Comparison of ENCODE assay signal across 10 cellular contexts in the genomic region with DNA sequence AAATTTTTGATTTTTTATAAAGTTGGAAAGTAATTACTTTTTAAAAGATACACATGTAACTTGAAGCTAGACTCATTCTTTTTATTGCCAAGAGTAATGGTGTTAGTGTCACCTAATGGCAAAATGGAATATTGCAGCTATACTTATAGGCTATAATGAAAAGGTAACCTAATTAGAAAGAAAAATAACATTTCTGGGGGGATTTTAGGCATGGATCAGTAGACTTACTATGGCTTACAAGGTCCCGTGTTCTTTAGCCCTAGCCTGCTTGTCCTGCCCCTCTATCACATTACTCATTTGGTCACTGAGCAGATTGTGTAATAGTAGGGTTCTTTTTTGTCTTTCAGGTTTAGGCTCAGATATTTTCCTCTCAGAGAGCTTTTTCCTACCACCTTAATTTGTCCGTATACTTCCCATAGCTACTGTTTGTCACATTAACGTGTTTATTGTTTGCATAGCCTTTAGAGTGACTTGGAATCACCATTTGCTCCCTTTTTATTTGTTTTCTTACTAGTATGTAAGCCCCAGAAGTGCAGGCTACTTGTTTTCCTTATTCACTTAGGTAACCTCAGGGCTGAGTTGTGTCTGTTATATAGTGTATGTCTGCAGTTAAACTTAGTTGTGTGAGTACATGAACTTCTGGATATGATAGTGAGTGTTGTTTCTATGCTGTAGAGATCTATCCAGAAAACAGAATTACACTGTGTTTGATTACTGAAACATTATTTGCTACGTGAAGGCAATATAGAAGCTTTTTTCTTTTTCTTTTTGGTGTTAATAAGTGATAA. TPM values are rescaled to one million over a fixed set of nuclear protein-coding genes. Genes with fewer than 3 reads are reported as not detected.
DNase-seq lines count a peak whose midpoint lies in the region; ATAC-seq and TF ChIP-seq lines count a peak whose summit lies in the region.
"Had no signal": no experiment of that assay in that cellular context is flagged by ENCODE, and none has a peak within 500 bp of the region (broad histone marks: within the 10 kb centered on the region; RNA-seq: fewer than 3 reads in every experiment).

No MANE protein-coding gene starts in this region.

- POLR2A ChIA-PET in HEK293T (lab: Yijun Ruan, JAX) = no interaction called here
- POLR2A ChIA-PET in activated CD4-positive, alpha-beta memory T cell treated with anti-CD3 and anti-CD28 coated beads, Interleukin-2, amount 10 ng/mL, durations not matched to agents 7 days and 5 days (lab: Charles Lee) = interaction anchor here (0.8 kb wide), 1 partner anchor 350 kb away, joined by 3 read pairs; a partner anchor contains a TSS

- no peaks in the 10 kb centered on the region for H3K9me3 ChIP-seq in lung (ENCODE audit: control insufficient read depth in 2 of 2, insufficient read depth in 1 of 2, low read length in 1 of 2)

- H3K4me1 ChIP-seq in lung (ENCODE audit: control insufficient read depth in 2 of 2, insufficient read depth in 2 of 2, low read length in 2 of 2) = peaks cover 0 to 2% of the 10 kb centered on the region in 2 donors

- H3K4me3 ChIP-seq in lung = no peak overlapping the region

- H3K9me3 Mint-ChIP-seq in activated CD4-positive, alpha-beta memory T cell treated with anti-CD3 and anti-CD28 coated beads, Interleukin-2, amount 10 ng/mL, durations not matched to agents 7 days and 5 days = peaks cover 9% of the 10 kb centered on the region
- H3K9me3 Mint-ChIP-seq: CD8-positive, alpha-beta memory T cell had no signal

- ATAC-seq in lung (ENCODE audit: insufficient read depth, low FRiP score) = no peak
- ATAC-seq in HG02759 (IDR thresholded peaks at IDR 0.05; ENCODE audit: unreplicated experiment) = no peak

- H3K27me3 Mint-ChIP-seq in activated CD4-positive, alpha-beta memory T cell treated with anti-CD3 and anti-CD28 coated beads, Interleukin-2, amount 10 ng/mL, durations not matched to agents 7 days and 5 days = no peaks in the 10 kb centered on the region
- H3K27me3 Mint-ChIP-seq: activated naive CD8-positive, alpha-beta T cell; CD8-positive, alpha-beta memory T cell had no signal

- no peak overlapping the region for H3K4me3 Mint-ChIP-seq in activated CD4-positive, alpha-beta memory T cell treated with anti-CD3 and anti-CD28 coated beads, Interleukin-2, amount 10 ng/mL, durations not matched to agents 7 days and 5 days
- H3K4me3 Mint-ChIP-seq: activated naive CD8-positive, alpha-beta T cell; CD8-positive, alpha-beta memory T cell had no signal

- WGBS in lung, 2 donors = 44 to 53% methylated on average over 4 of the region's 4 CpGs

- H3K27ac ChIP-seq in lung (ENCODE audit: low read depth in 1 of 2, low read length in 1 of 2) = no peak overlapping the region

- CTCF ChIA-PET in HEK293T (lab: Yijun Ruan, JAX) = interaction anchor here (0.6 to 1.2 kb wide), 9 partner anchors 13 to 404 kb away, joined by 3 to 5 read pairs (median 4); no protein-coding TSS in a partner anchor
- CTCF ChIA-PET in activated CD4-positive, alpha-beta memory T cell treated with anti-CD3 and anti-CD28 coated beads, Interleukin-2, amount 10 ng/mL, durations not matched to agents 7 days and 5 days (lab: Charles Lee) = interaction anchor here (0.8 to 2.7 kb wide), 24 partner anchors 12 to 797 kb away, joined by 3 to 17 read pairs (median 4); a partner anchor contains a TSS

- H3K27ac Mint-ChIP-seq in activated CD4-positive, alpha-beta memory T cell treated with anti-CD3 and anti-CD28 coated beads, Interleukin-2, amount 10 ng/mL, durations not matched to agents 7 days and 5 days = no peak overlapping the region
- H3K27ac Mint-ChIP-seq: activated naive CD8-positive, alpha-beta T cell; CD8-positive, alpha-beta memory T cell had no signal

- no peaks in the 10 kb centered on the region for H3K27me3 ChIP-seq in lung (ENCODE audit: control insufficient read depth, insufficient read depth)

- H3K36me3 ChIP-seq in lung (ENCODE audit: control insufficient read depth in 2 of 2, insufficient read depth in 2 of 2, low read length in 2 of 2) = peaks cover 0 to 4% of the 10 kb centered on the region in 2 donors

- peak; percentile 78 for TF ChIP-seq CTCF in lung (IDR thresholded peaks at IDR 0.05; ENCODE audit: control extremely low read depth, extremely low read depth)

- peaks cover 19% of the 10 kb centered on the region for H3K36me3 Mint-ChIP-seq in activated CD4-positive, alpha-beta memory T cell treated with anti-CD3 and anti-CD28 coated beads, Interleukin-2, amount 10 ng/mL, durations not matched to agents 7 days and 5 days (ENCODE audit: low read depth)

- peaks cover 2% of the 10 kb centered on the region for H3K4me1 Mint-ChIP-seq in activated CD4-positive, alpha-beta memory T cell treated with anti-CD3 and anti-CD28 coated beads, Interleukin-2, amount 10 ng/mL, durations not matched to agents 7 days and 5 days

- DNase-seq in NCI-H1436 (lab: John Stamatoyannopoulos, UW) (peak; percentile 17), NCI-H1436 treated with DMSO at 0.1 percent for 48 hours (lab: John Stamatoyannopoulos, UW) (no peak), HEK293T (ENCODE audit: extremely low spot score) (peak; percentile 25), NCI-H69 (lab: John Stamatoyannopoulos, UW) (peak; percentile 62), cerebellum (ENCODE audit: low spot score) (peak; percentile 44), lung (ENCODE audit: low spot score) (no peak)
- DNase-seq in activated CD4-positive, alpha-beta memory T cell treated with anti-CD3 and anti-CD28 coated beads, Interleukin-2, amount 10 ng/mL, durations not matched to agents 7 days and 5 days = no peak

TF ChIP-seq in HEK293T, 16 proteins besides CTCF, POLR2A, EP300 and RAD21:
- TF ChIP-seq FOXM1 (IDR thresholded peaks at IDR 0.05; ENCODE audit: borderline replicate concordance) (no peak), L3MBTL2 (conservative IDR thresholded peaks at IDR 0.05) (no peak), SP1 (IDR thresholded peaks at IDR 0.05) (no peak), ELF4 (IDR thresholded peaks at IDR 0.05) (no peak), TARDBP (IDR thresholded peaks at IDR 0.05) (no peak), FOXA1 (IDR thresholded peaks at IDR 0.05) (no peak), ARNT (IDR thresholded peaks at IDR 0.05) (no peak), ZNF384 (IDR thresholded peaks at IDR 0.05) (no peak), NFRKB (IDR thresholded peaks at IDR 0.05) (no peak), SUZ12 (IDR thresholded peaks at IDR 0.05) (no peak), CTBP1 (IDR thresholded peaks at IDR 0.05; ENCODE audit: borderline replicate concordance) (no peak), BHLHE40 (IDR thresholded peaks at IDR 0.05; ENCODE audit: borderline replicate concordance) (no peak), HDGF (IDR thresholded peaks at IDR 0.05; ENCODE audit: borderline replicate concordance) (no peak), LEF1 (IDR thresholded peaks at IDR 0.05; ENCODE audit: borderline replicate concordance) (no peak), FOXK2 (IDR thresholded peaks at IDR 0.05) (no peak)
- TF ChIP-seq, protein P1, sequence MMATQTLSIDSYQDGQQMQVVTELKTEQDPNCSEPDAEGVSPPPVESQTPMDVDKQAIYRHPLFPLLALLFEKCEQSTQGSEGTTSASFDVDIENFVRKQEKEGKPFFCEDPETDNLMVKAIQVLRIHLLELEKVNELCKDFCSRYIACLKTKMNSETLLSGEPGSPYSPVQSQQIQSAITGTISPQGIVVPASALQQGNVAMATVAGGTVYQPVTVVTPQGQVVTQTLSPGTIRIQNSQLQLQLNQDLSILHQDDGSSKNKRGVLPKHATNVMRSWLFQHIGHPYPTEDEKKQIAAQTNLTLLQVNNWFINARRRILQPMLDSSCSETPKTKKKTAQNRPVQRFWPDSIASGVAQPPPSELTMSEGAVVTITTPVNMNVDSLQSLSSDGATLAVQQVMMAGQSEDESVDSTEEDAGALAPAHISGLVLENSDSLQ (IDR thresholded peaks at IDR 0.05) = no peak

RNA-seq across cellular contexts. Expression of a gene that starts 58.7 kb away (rescaled TPM):
- 82.9 TPM for total RNA-seq in cerebellum
- 100 to 1,000 TPM in 1 of 2 donors, 10 to 100 TPM in 1; 58.2 to 123 TPM for total RNA-seq in lung
- 10 to 100 TPM; 16.0 to 30.8 TPM for polyA plus RNA-seq in lung
- total RNA-seq in activated CD4-positive, alpha-beta memory T cell treated with anti-CD3 and anti-CD28 coated beads, Interleukin-2, amount 10 ng/mL, durations not matched to agents 7 days and 5 days = 10 to 100 TPM; 76.8 to 80.5 TPM

Comparison
In these comparisons a context has a peak if more than half of its experiments do, and no peak if none do; other contexts are left out.
1. DNase-seq: peak in NCI-H1436 (single experiment), HEK293T (single experiment), NCI-H69 (single experiment) and cerebellum (single experiment); none in NCI-H1436 treated with DMSO at 0.1 percent for 48 hours (single experiment), lung (single experiment) and activated CD4-positive, alpha-beta memory T cell treated with anti-CD3 and anti-CD28 coated beads, Interleukin-2, amount 10 ng/mL, durations not matched to agents 7 days and 5 days (single experiment).